ENCODE assay signal across 30 cellular contexts in the genomic region with DNA sequence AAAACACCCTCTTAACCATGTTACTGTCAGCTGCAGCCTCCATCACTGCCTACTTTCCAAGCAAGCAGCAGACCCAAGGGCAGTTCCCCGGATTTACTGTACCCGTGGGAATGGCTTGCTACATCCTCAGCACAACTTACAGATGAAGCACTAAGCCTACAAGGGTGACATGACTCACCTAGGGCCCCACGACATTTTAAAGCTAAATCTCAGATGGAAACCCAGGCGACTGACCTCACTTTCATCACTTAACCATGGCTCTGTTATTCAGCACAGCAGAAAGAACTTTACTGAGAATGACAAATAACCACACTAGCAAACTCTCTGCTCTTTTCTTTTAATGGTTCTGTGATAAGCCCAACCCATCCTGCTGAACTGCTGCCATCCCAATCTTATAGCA.
A peak's percentile ranks its signal among the peaks of the same experiment; 100 is the strongest.
DNase-seq lines count a peak whose midpoint lies in the region; ATAC-seq and TF ChIP-seq lines count a peak whose summit lies in the region.
"Had no signal": no experiment of that assay in that cellular context is flagged by ENCODE, and none has a peak within 500 bp of the region (broad histone marks: within the 10 kb centered on the region; RNA-seq: fewer than 3 reads in every experiment).

No MANE protein-coding gene starts in this region.

- H3K4me1 Mint-ChIP-seq in activated naive CD4-positive, alpha-beta T cell treated with anti-CD3 and anti-CD28 coated beads for 36 hours (ENCODE audit: low read depth) = peaks cover 8% of the 10 kb centered on the region
- peaks cover 8% of the 10 kb centered on the region for H3K4me1 Mint-ChIP-seq in activated T-cell treated with anti-CD3 and anti-CD28 coated beads, Interleukin-2, amount 50 U/mL, for 4 hours (ENCODE audit: low read depth)

- intact Hi-C loops in activated naive CD4-positive, alpha-beta T cell treated with anti-CD3 and anti-CD28 coated beads for 36 hours (cut with micrococcal nuclease) = no loop called here

- in situ Hi-C loops in astrocyte of the spinal cord (cut with HindIII; ENCODE audit: low sequenced_read_pairs) = no loop called here

- no peak overlapping the region for H3K4me3 ChIP-seq in astrocyte of the spinal cord (ENCODE audit: low read depth, low read length)
- H3K4me3 ChIP-seq: esophagus muscularis mucosa, lung, ovary, PC-9, testis had no signal

- DNase-seq in activated naive CD4-positive, alpha-beta T cell treated with anti-CD3 and anti-CD28 coated beads for 36 hours = peak; percentile 20
- DNase-seq in activated naive CD4-positive, alpha-beta T cell (lab: John Stamatoyannopoulos, UW) = no peak
- no peak for DNase-seq in activated T-cell treated with anti-CD3 and anti-CD28 coated beads, Interleukin-2, amount 50 U/mL, for 4 hours
- peak; percentile 8 for DNase-seq in astrocyte of the spinal cord (ENCODE audit: low read depth, low spot score)
- DNase-seq in stimulated activated naive CD8-positive, alpha-beta T cell treated with anti-CD3 and anti-CD28 coated beads, Interleukin-15, Interleukin-2, amounts not matched to agents 100 U/mL and 50 U/mL, for 24 hours = peak; percentile 36
- DNase-seq in NCI-H2029 treated with DMSO at 0.1 percent for 48 hours (lab: John Stamatoyannopoulos, UW) = no peak
- DNase-seq: activated naive CD4-positive, alpha-beta T cell treated with Interleukin-2 at 50 U/mL for 16 hours; aorta; Calu3; DND-41; foreskin melanocyte; H7; NCI-H1048; NCI-H1694; NCI-H2171; NCI-H524 treated with DMSO at 0.1 percent for 48 hours; nephron progenitor cell; NK-92 treated with Interleukin-12 subunit alpha and Interleukin-12 subunit beta, amount 100 ng/mL, for 24 hours; ovary; PC-9; small intestine; stimulated activated CD4-positive, alpha-beta T cell treated with anti-CD3 and anti-CD28 coated beads, Interleukin-4, amount 100 ng/mL, for 1 hour; stimulated activated naive B cell treated with anti-CD40 and anti-IgM and Interleukin-4, amounts not matched to agents 10 μg/mL and 1 μg/mL and 100 μg/mL, for 72 hours; testis had no signal

- CTCF ChIA-PET in activated naive CD4-positive, alpha-beta T cell treated with anti-CD3 and anti-CD28 coated beads for 36 hours (lab: Charles Lee) = interaction anchor here (1.4 kb wide), 1 partner anchor 10 kb away, joined by 3 read pairs; no protein-coding TSS in a partner anchor

- no peak overlapping the region for H3K4me3 Mint-ChIP-seq in activated naive CD4-positive, alpha-beta T cell treated with anti-CD3 and anti-CD28 coated beads for 36 hours
- no peak overlapping the region for H3K4me3 Mint-ChIP-seq in activated T-cell treated with anti-CD3 and anti-CD28 coated beads, Interleukin-2, amount 50 U/mL, for 4 hours
- H3K4me3 Mint-ChIP-seq: dendritic cell treated with granulocyte-macrophage colony-stimulating factor and Interleukin-4, amounts not matched to agents 40 ng/mL and 50 ng/mL, for 4 days; nephron progenitor cell; stimulated activated naive B cell treated with anti-CD40 and anti-IgM and Interleukin-4, amounts not matched to agents 10 μg/mL and 1 μg/mL and 100 μg/mL, for 72 hours had no signal

- no peak overlapping the region for H3K27ac Mint-ChIP-seq in activated naive CD4-positive, alpha-beta T cell treated with anti-CD3 and anti-CD28 coated beads for 36 hours
- H3K27ac Mint-ChIP-seq: dendritic cell treated with granulocyte-macrophage colony-stimulating factor and Interleukin-4, amounts not matched to agents 40 ng/mL and 50 ng/mL, for 4 days; nephron progenitor cell; stimulated activated naive B cell treated with anti-CD40 and anti-IgM and Interleukin-4, amounts not matched to agents 10 μg/mL and 1 μg/mL and 100 μg/mL, for 72 hours had no signal

- TF ChIP-seq CTCF in astrocyte of the spinal cord (IDR thresholded peaks at IDR 0.05; ENCODE audit: low read depth, low read length) = no peak

- no peaks in the 10 kb centered on the region for H3K9me3 Mint-ChIP-seq in activated naive CD4-positive, alpha-beta T cell treated with anti-CD3 and anti-CD28 coated beads for 36 hours
- H3K9me3 Mint-ChIP-seq in activated T-cell treated with anti-CD3 and anti-CD28 coated beads, Interleukin-2, amount 50 U/mL, for 4 hours = no peaks in the 10 kb centered on the region
- H3K9me3 Mint-ChIP-seq: dendritic cell treated with granulocyte-macrophage colony-stimulating factor and Interleukin-4, amounts not matched to agents 40 ng/mL and 50 ng/mL, for 4 days; nephron progenitor cell; stimulated activated naive B cell treated with anti-CD40 and anti-IgM and Interleukin-4, amounts not matched to agents 10 μg/mL and 1 μg/mL and 100 μg/mL, for 72 hours had no signal

- ATAC-seq in activated T-cell treated with anti-CD3 and anti-CD28 coated beads, Interleukin-2, amount 50 U/mL, for 4 hours = peak; percentile 57 to 70
- ATAC-seq in stimulated activated naive CD8-positive, alpha-beta T cell treated with anti-CD3 and anti-CD28 coated beads, Interleukin-15, Interleukin-2, amounts not matched to agents 100 U/mL and 50 U/mL, for 24 hours = peak; percentile 97
- no peak for ATAC-seq in HG02610 (IDR thresholded peaks at IDR 0.05; ENCODE audit: unreplicated experiment)
- ATAC-seq: Right ventricle myocardium inferior; SK-N-SH treated with all-trans-retinoic acid at 6 μM for 48 hours; stimulated activated naive B cell treated with anti-CD40 and anti-IgM and Interleukin-4, amounts not matched to agents 10 μg/mL and 1 μg/mL and 100 μg/mL, for 72 hours had no signal

- peaks cover 13% of the 10 kb centered on the region for H3K36me3 Mint-ChIP-seq in activated naive CD4-positive, alpha-beta T cell treated with anti-CD3 and anti-CD28 coated beads for 36 hours (ENCODE audit: low read depth)
- H3K36me3 Mint-ChIP-seq in activated T-cell treated with anti-CD3 and anti-CD28 coated beads, Interleukin-2, amount 50 U/mL, for 4 hours (ENCODE audit: insufficient read depth) = peaks cover 45% of the 10 kb centered on the region

- H3K27me3 Mint-ChIP-seq in activated naive CD4-positive, alpha-beta T cell treated with anti-CD3 and anti-CD28 coated beads for 36 hours (ENCODE audit: low read depth) = no peaks in the 10 kb centered on the region
- H3K27me3 Mint-ChIP-seq in activated T-cell treated with anti-CD3 and anti-CD28 coated beads, Interleukin-2, amount 50 U/mL, for 4 hours (ENCODE audit: low read depth) = no peaks in the 10 kb centered on the region
- H3K27me3 Mint-ChIP-seq: dendritic cell treated with granulocyte-macrophage colony-stimulating factor and Interleukin-4, amounts not matched to agents 40 ng/mL and 50 ng/mL, for 4 days; stimulated activated naive B cell treated with anti-CD40 and anti-IgM and Interleukin-4, amounts not matched to agents 10 μg/mL and 1 μg/mL and 100 μg/mL, for 72 hours had no signal

Comparison
In these comparisons a context has a peak if more than half of its experiments do, and no peak if none do; other contexts are left out.
1. DNase-seq: peak in activated naive CD4-positive, alpha-beta T cell treated with anti-CD3 and anti-CD28 coated beads for 36 hours (single experiment), astrocyte of the spinal cord (single experiment) and stimulated activated naive CD8-positive, alpha-beta T cell treated with anti-CD3 and anti-CD28 coated beads, Interleukin-15, Interleukin-2, amounts not matched to agents 100 U/mL and 50 U/mL, for 24 hours (single experiment); none in activated naive CD4-positive, alpha-beta T cell (0 of 4), activated T-cell treated with anti-CD3 and anti-CD28 coated beads, Interleukin-2, amount 50 U/mL, for 4 hours (single experiment) and NCI-H2029 treated with DMSO at 0.1 percent for 48 hours (single experiment).